ENCODE assay signal across 8 cellular contexts in genomic region chrX:37685452-37686347, GRCh38. TPM values are rescaled to one million over a fixed set of nuclear protein-coding genes. Genes with fewer than 3 reads are reported as not detected.
DNase-seq lines count a peak whose midpoint lies in the region; ATAC-seq, FAIRE-seq and TF ChIP-seq lines count a peak whose summit lies in the region.

Gene XK, plus strand, starts transcription at chrX:37685791. Its CDS starts 171 bp downstream, at chrX:37685962.

- H3K27me3 Mint-ChIP-seq in activated CD4-positive, alpha-beta memory T cell treated with anti-CD3 and anti-CD28 coated beads, Interleukin-2, amount 10 ng/mL, durations not matched to agents 7 days and 5 days = peaks cover 5% of the 10 kb centered on the region
- no peaks in the 10 kb centered on the region for H3K27me3 Mint-ChIP-seq in stimulated activated memory B cell treated with anti-CD40 and anti-IgM and Interleukin-4, amounts not matched to agents 10 μg/mL and 1 μg/mL and 100 μg/mL, for 72 hours

- no peak for TF ChIP-seq POLR2A in endothelial cell of umbilical vein (IDR thresholded peaks at IDR 0.05; ENCODE audit: low read depth, low read length)

- CTCF ChIA-PET in activated CD4-positive, alpha-beta memory T cell treated with anti-CD3 and anti-CD28 coated beads, Interleukin-2, amount 10 ng/mL, durations not matched to agents 7 days and 5 days (lab: Charles Lee) = no interaction called here
- CTCF ChIA-PET in endothelial cell of umbilical vein (lab: Charles Lee) = no interaction called here

- no peak within 1 kb of the TSS for H3K9ac ChIP-seq in endothelial cell of umbilical vein (replicated peaks; ENCODE audit: extremely low read depth, insufficient read depth, low read length)

- no peaks in the 10 kb centered on the region for H3K36me3 ChIP-seq in endothelial cell of umbilical vein (ENCODE audit: control insufficient read depth in 2 of 2, extremely low read depth in 1 of 2, insufficient read depth in 2 of 2, low read length in 2 of 2)

- TF ChIP-seq CTCF in GM12864 (IDR thresholded peaks at IDR 0.05; ENCODE audit: low read depth, low read length, missing control alignments) (no peak), endothelial cell of umbilical vein (IDR thresholded peaks at IDR 0.05; ENCODE audit: extremely low read depth in 1 of 2, insufficient read depth in 1 of 2, low read depth in 1 of 2, low read length in 2 of 2) (no peak)

- H2AFZ ChIP-seq in endothelial cell of umbilical vein (ENCODE audit: low read depth, low read length) = peak within 1 kb of the TSS; percentile 59

- ATAC-seq in HG02678 (IDR thresholded peaks at IDR 0.05; ENCODE audit: unreplicated experiment) = peak; percentile 76
- ATAC-seq in stimulated activated memory B cell treated with anti-CD40 and anti-IgM and Interleukin-4, amounts not matched to agents 10 μg/mL and 1 μg/mL and 100 μg/mL, for 72 hours = peak; percentile 87

- intact Hi-C loops in endothelial cell of umbilical vein (cut with micrococcal nuclease) = no loop called here

- POLR2A ChIA-PET in activated CD4-positive, alpha-beta memory T cell treated with anti-CD3 and anti-CD28 coated beads, Interleukin-2, amount 10 ng/mL, durations not matched to agents 7 days and 5 days (lab: Charles Lee) = no interaction called here
- POLR2A ChIA-PET in endothelial cell of umbilical vein (lab: Charles Lee) = no interaction called here

- H3K4me1 Mint-ChIP-seq in activated CD4-positive, alpha-beta memory T cell treated with anti-CD3 and anti-CD28 coated beads, Interleukin-2, amount 10 ng/mL, durations not matched to agents 7 days and 5 days = peaks cover 3% of the 10 kb centered on the region
- H3K4me1 Mint-ChIP-seq in stimulated activated memory B cell treated with anti-CD40 and anti-IgM and Interleukin-4, amounts not matched to agents 10 μg/mL and 1 μg/mL and 100 μg/mL, for 72 hours = no peaks in the 10 kb centered on the region

- H3K9me1 ChIP-seq in endothelial cell of umbilical vein (replicated peaks; ENCODE audit: control insufficient read depth, extremely low read depth, insufficient read depth, low read length) = no peaks in the 10 kb centered on the region

- no peaks in the 10 kb centered on the region for H3K4me1 ChIP-seq in endothelial cell of umbilical vein (ENCODE audit: control insufficient read depth, extremely low read depth, insufficient read depth, low read length)

- H4K20me1 ChIP-seq in endothelial cell of umbilical vein (replicated peaks; ENCODE audit: control insufficient read depth, extremely low read depth, insufficient read depth, low read length) = no peaks in the 10 kb centered on the region

- no peaks in the 10 kb centered on the region for H3K9me3 ChIP-seq in endothelial cell of umbilical vein (replicated peaks; ENCODE audit: control insufficient read depth, insufficient read depth, low read length)

- H3K4me3 Mint-ChIP-seq in activated CD4-positive, alpha-beta memory T cell treated with anti-CD3 and anti-CD28 coated beads, Interleukin-2, amount 10 ng/mL, durations not matched to agents 7 days and 5 days = peak within 1 kb of the TSS; percentile 59
- H3K4me3 Mint-ChIP-seq in stimulated activated memory B cell treated with anti-CD40 and anti-IgM and Interleukin-4, amounts not matched to agents 10 μg/mL and 1 μg/mL and 100 μg/mL, for 72 hours = peak within 1 kb of the TSS; percentile 81

- H3K27me3 ChIP-seq in endothelial cell of umbilical vein (ENCODE audit: control insufficient read depth in 2 of 2, insufficient read depth in 2 of 2, low read length in 2 of 2) = no peaks in the 10 kb centered on the region

- dilution Hi-C loops in endothelial cell of umbilical vein (cut with MboI; ENCODE audit: extremely low pct_ligation_motif_present, low sequenced_read_pairs) = no loop called here

- H3K9me3 Mint-ChIP-seq in activated CD4-positive, alpha-beta memory T cell treated with anti-CD3 and anti-CD28 coated beads, Interleukin-2, amount 10 ng/mL, durations not matched to agents 7 days and 5 days = no peaks in the 10 kb centered on the region
- H3K9me3 Mint-ChIP-seq in stimulated activated memory B cell treated with anti-CD40 and anti-IgM and Interleukin-4, amounts not matched to agents 10 μg/mL and 1 μg/mL and 100 μg/mL, for 72 hours = no peaks in the 10 kb centered on the region

- no peaks in the 10 kb centered on the region for H3K79me2 ChIP-seq in endothelial cell of umbilical vein (ENCODE audit: control insufficient read depth, insufficient read depth, low read length)

- H3K4me2 ChIP-seq in endothelial cell of umbilical vein (ENCODE audit: insufficient read depth, low read length) = peak within 1 kb of the TSS; percentile 17

- no TSS peak for BruUV-seq in endothelial cell of umbilical vein (replicated peaks; lab: Mats Ljungman, UMichigan)

- H3K36me3 Mint-ChIP-seq in activated CD4-positive, alpha-beta memory T cell treated with anti-CD3 and anti-CD28 coated beads, Interleukin-2, amount 10 ng/mL, durations not matched to agents 7 days and 5 days (ENCODE audit: low read depth) = no peaks in the 10 kb centered on the region
- H3K36me3 Mint-ChIP-seq in stimulated activated memory B cell treated with anti-CD40 and anti-IgM and Interleukin-4, amounts not matched to agents 10 μg/mL and 1 μg/mL and 100 μg/mL, for 72 hours = no peaks in the 10 kb centered on the region

- no peak within 1 kb of the TSS for H3K27ac Mint-ChIP-seq in activated CD4-positive, alpha-beta memory T cell treated with anti-CD3 and anti-CD28 coated beads, Interleukin-2, amount 10 ng/mL, durations not matched to agents 7 days and 5 days
- peak within 1 kb of the TSS; percentile 60 for H3K27ac Mint-ChIP-seq in stimulated activated memory B cell treated with anti-CD40 and anti-IgM and Interleukin-4, amounts not matched to agents 10 μg/mL and 1 μg/mL and 100 μg/mL, for 72 hours

- DNase-seq in GM12864 (ENCODE audit: low read depth) (no peak), NCI-H2196 treated with DMSO at 0.1 percent for 48 hours (lab: John Stamatoyannopoulos, UW; ENCODE audit: unreplicated experiment) (peak; percentile 12), endothelial cell of umbilical vein (ENCODE audit: low read depth, low spot score) (peak; percentile 1), midbrain (lab: John Stamatoyannopoulos, UW) (peak; percentile 36), NCI-H1436 (lab: John Stamatoyannopoulos, UW) (no peak)
- peak; percentile 34 for DNase-seq in activated CD4-positive, alpha-beta memory T cell treated with anti-CD3 and anti-CD28 coated beads, Interleukin-2, amount 10 ng/mL, durations not matched to agents 7 days and 5 days

- peak within 1 kb of the TSS; percentile 48 for H3K4me3 ChIP-seq in GM12864 (ENCODE audit: low read depth, low read length)
- H3K4me3 ChIP-seq in endothelial cell of umbilical vein (replicated peaks in 1 of 3; ENCODE audit: insufficient read depth in 1 of 3, low read depth in 1 of 3, low read length in 3 of 3) = peak within 1 kb of the TSS in 1 of 3 experiments; percentile 36

- H3K27ac ChIP-seq in endothelial cell of umbilical vein (ENCODE audit: insufficient read depth, low read depth, low read length) = no peak within 1 kb of the TSS

- FAIRE-seq in endothelial cell of umbilical vein (lab: Jason Lieb, UNC) = peak; percentile 56

TF ChIP-seq in endothelial cell of umbilical vein, 7 proteins besides CTCF, POLR2A, EP300 and RAD21:
- TF ChIP-seq FOS (IDR thresholded peaks at IDR 0.05; ENCODE audit: borderline replicate concordance, insufficient read depth, low read length) (no peak), GATA2 (IDR thresholded peaks at IDR 0.05; ENCODE audit: insufficient read depth, insufficient read length, low read depth, low read length) (no peak), JUN (IDR thresholded peaks at IDR 0.05; ENCODE audit: borderline replicate concordance, insufficient read depth, insufficient read length, low read depth) (no peak), EZH2 (IDR thresholded peaks at IDR 0.05; ENCODE audit: borderline replicate concordance, low read depth, low read length, severe bottlenecking) (no peak), MAX (IDR thresholded peaks at IDR 0.05; ENCODE audit: insufficient read depth, insufficient read length) (no peak)

RNA-seq across cellular contexts. Expression of gene XK, which starts in this region (rescaled TPM):
- not detected for total RNA-seq in activated CD4-positive, alpha-beta memory T cell treated with anti-CD3 and anti-CD28 coated beads, Interleukin-2, amount 10 ng/mL, durations not matched to agents 7 days and 5 days
- 0.07 TPM in 1 of 2 replicates, not detected in the other for total RNA-seq in endothelial cell of umbilical vein
- polyA plus RNA-seq in endothelial cell of umbilical vein = 0.03 TPM in 2 replicates
- not detected in 2 replicates for polyA plus RNA-seq in endothelial cell of umbilical vein (2011; cell fraction: cytosol; rRNA removed)
- polyA plus RNA-seq in endothelial cell of umbilical vein (2011; cell fraction: nucleus; rRNA removed) = 0.03 TPM in 2 replicates
- 0.03 TPM in 1 of 2 replicates, not detected in the other for polyA plus RNA-seq in endothelial cell of umbilical vein (2012)
- 0.05 and 0.25 TPM in 2 replicates for polyA minus RNA-seq in endothelial cell of umbilical vein
- polyA minus RNA-seq in endothelial cell of umbilical vein (2011; cell fraction: cytosol; rRNA and poly(A)+ RNA removed) = 14.3 TPM
- polyA minus RNA-seq in endothelial cell of umbilical vein (2011; cell fraction: nucleus; rRNA and poly(A)+ RNA removed) = 0.14 TPM in 2 replicates

Comparison
In these comparisons a context has a peak if more than half of its experiments do, and no peak if none do; other contexts are left out.
1. Peak in DNase-seq in activated CD4-positive, alpha-beta memory T cell treated with anti-CD3 and anti-CD28 coated beads, Interleukin-2, amount 10 ng/mL, durations not matched to agents 7 days and 5 days; RNA of the gene not detected or under 1 TPM.
2. DNase-seq: peak in NCI-H2196 treated with DMSO at 0.1 percent for 48 hours (single experiment), endothelial cell of umbilical vein (single experiment) and midbrain (single experiment); none in GM12864 (single experiment) and NCI-H1436 (single experiment).